ENCODE assay signal across 2 cellular contexts in genomic region chr1:88648706-88649105, GRCh38.
TF ChIP-seq lines count a peak whose summit lies in the region.

No MANE protein-coding gene starts in this region.

TF ChIP-seq in SK-N-SH, 30 proteins besides CTCF, POLR2A, EP300 and RAD21 (continued from another document):
- TF ChIP-seq GABPA (IDR thresholded peaks at IDR 0.05; ENCODE audit: low read depth) = no peak
- TF ChIP-seq TAF1 (IDR thresholded peaks at IDR 0.05; ENCODE audit: borderline replicate concordance, low read depth, low read length) = no peak
- no peak for TF ChIP-seq CHD2 (IDR thresholded peaks at IDR 0.05; ENCODE audit: low read length, partially characterized antibody)
- no peak for TF ChIP-seq USF1 (IDR thresholded peaks at IDR 0.05; ENCODE audit: borderline replicate concordance, low read depth)
- no peak for TF ChIP-seq NFIC (IDR thresholded peaks at IDR 0.05; ENCODE audit: borderline replicate concordance)
- TF ChIP-seq MAX (IDR thresholded peaks at IDR 0.05; ENCODE audit: low read depth) = no peak
- TF ChIP-seq MEF2A (IDR thresholded peaks at IDR 0.05; ENCODE audit: borderline replicate concordance, low read depth) = no peak
TF ChIP-seq in SK-N-SH: peak in this region for 0.

TF ChIP-seq in SK-N-SH treated with all-trans-retinoic acid at 6 μM for 48 hours, 23 proteins besides CTCF, POLR2A, EP300 and RAD21 (continued from another document):
- TF ChIP-seq CREB5 (CRISPR knock-in tag; IDR thresholded peaks at IDR 0.05; ENCODE audit: low read depth) (no peak), BACH2 (CRISPR knock-in tag; IDR thresholded peaks at IDR 0.05; ENCODE audit: borderline replicate concordance) (no peak)
